ENCODE assay signal across 4 cellular contexts in genomic region chr9:122215663-122216062, GRCh38. TPM values are rescaled to one million over a fixed set of nuclear protein-coding genes. Genes with fewer than 3 reads are reported as not detected.
"Had no signal": no experiment of that assay in that cellular context is flagged by ENCODE, and none has a peak within 500 bp of the region (broad histone marks: within the 10 kb centered on the region; RNA-seq: fewer than 3 reads in every experiment).

No MANE protein-coding gene starts in this region.

- ATAC-seq: GM12878 had no signal

- DNase-seq: GDM1, GF-D8 had no signal

- H3K4me3 ChIP-seq: GM12878 had no signal

RNA-seq across cellular contexts. Expression of gene LHX6, which starts 13.1 kb away (rescaled TPM):
- total RNA-seq: GM12878 had no signal

RNA-seq across cellular contexts. Expression of gene MORN5, which starts 56.0 kb away (rescaled TPM):
- total RNA-seq: G401, GM12878 had no signal
